8 cellular contexts compared by ENCODE assay signal in genomic region chr14:51860164-51860835, GRCh38. TPM values are rescaled to one million over a fixed set of nuclear protein-coding genes. Genes with fewer than 3 reads are reported as not detected.
DNase-seq lines count a peak whose midpoint lies in the region; FAIRE-seq and TF ChIP-seq lines count a peak whose summit lies in the region.

GNG2 (plus strand) TSS chr14:51860612; CDS start chr14:51950679, 90,067 bp downstream.

- no peak for TF ChIP-seq CTCF in MM.1S (IDR thresholded peaks at IDR 0.05; ENCODE audit: low read length)
- no peak for TF ChIP-seq CTCF in SK-N-SH (IDR thresholded peaks at IDR 0.05)
- TF ChIP-seq CTCF in osteoblast (IDR thresholded peaks at IDR 0.05; ENCODE audit: extremely low read depth, low read depth, low read length), result no peak

- peak within 1 kb of the TSS; percentile 52; the same call in 1 of the 2 replicates for H3K9ac ChIP-seq in MM.1S (ENCODE audit: low read length)
- H3K9ac ChIP-seq in SK-N-SH, result peak within 1 kb of the TSS; percentile 84

- H3K36me3 ChIP-seq in MM.1S (replicated peaks; ENCODE audit: insufficient read depth, low read length) (no peaks in the 10 kb centered on the region), SK-N-SH (replicated peaks in 1 of 2; ENCODE audit: control insufficient read depth in 1 of 2, insufficient read depth in 2 of 2, low read length in 1 of 2) (no peaks in the 10 kb centered on the region), osteoblast (ENCODE audit: insufficient read depth, low read length) (no peaks in the 10 kb centered on the region)

- TF ChIP-seq RAD21 in SK-N-SH (IDR thresholded peaks at IDR 0.05; ENCODE audit: low read length), result no peak; the same call in 1 of the 2 replicates

- H3K4me1 ChIP-seq in MM.1S (ENCODE audit: low read length), result no peaks in the 10 kb centered on the region
- peaks cover 20 to 22% of the 10 kb centered on the region in 2 experiments for H3K4me1 ChIP-seq in SK-N-SH (ENCODE audit: control insufficient read depth in 1 of 2, insufficient read depth in 2 of 2, low read depth in 1 of 2, low read length in 1 of 2)
- H3K4me1 ChIP-seq in osteoblast (ENCODE audit: insufficient read depth, low read length), result peaks cover 17% of the 10 kb centered on the region

- TF ChIP-seq POLR2A in H54 (IDR thresholded peaks at IDR 0.05; ENCODE audit: low read depth, low read length), result peak; percentile 45

- 19% methylated on average over 13 of the region's 22 CpGs for WGBS in SK-N-SH (ENCODE audit: low lambda C conversion rate)

- peak; percentile 83 for DNase-seq in ELF-1 (ENCODE audit: low read depth, low spot score)
- DNase-seq in H54 (ENCODE audit: insufficient read length, low spot score), result peak; percentile 18
- DNase-seq in MM.1S, result peak; percentile 45
- peak; percentile 75 for DNase-seq in SK-N-SH
- DNase-seq in activated naive CD4-positive, alpha-beta T cell treated with anti-CD3 and anti-CD28 coated beads, Interleukin-2, amount 50 U/mL, for 16 hours, result peak; percentile 69
- peak; percentile 78 for DNase-seq in glomerular visceral epithelial cell (ENCODE audit: extremely low spot score)
- peak; percentile 80 for DNase-seq in osteoblast (ENCODE audit: insufficient read length, low spot score, missing footprints)

- FAIRE-seq in H54 (lab: Jason Lieb, UNC), result no peak

- H3F3A ChIP-seq in MM.1S (ENCODE audit: insufficient read depth, low read length) (no peaks in the 10 kb centered on the region), SK-N-SH (replicated peaks; ENCODE audit: insufficient read depth) (peaks cover 20% of the 10 kb centered on the region)

- peak within 1 kb of the TSS; percentile 60 for H3K4me3 ChIP-seq in MM.1S (ENCODE audit: low read length)
- peak within 1 kb of the TSS; percentile 70 to 82 for H3K4me3 ChIP-seq in SK-N-SH (ENCODE audit: low read depth in 2 of 2, low read length in 1 of 2)
- H3K4me3 ChIP-seq in osteoblast (ENCODE audit: insufficient read depth, low read length), result peak within 1 kb of the TSS; percentile 73

- no peaks in the 10 kb centered on the region for H4K20me1 ChIP-seq in MM.1S (ENCODE audit: insufficient read depth, low read length)
- no peaks in the 10 kb centered on the region for H4K20me1 ChIP-seq in SK-N-SH (ENCODE audit: insufficient read depth)
- no peaks in the 10 kb centered on the region for H4K20me1 ChIP-seq in osteoblast (ENCODE audit: insufficient read depth, low read length)

- no peaks in the 10 kb centered on the region for H3K9me2 ChIP-seq in MM.1S (replicated peaks; ENCODE audit: insufficient read depth, low read length)
- no peaks in the 10 kb centered on the region for H3K9me2 ChIP-seq in SK-N-SH

- peak within 1 kb of the TSS; percentile 61; the same call in 1 of the 2 replicates for H2AFZ ChIP-seq in MM.1S (ENCODE audit: low read length)
- peak within 1 kb of the TSS; percentile 86 for H2AFZ ChIP-seq in SK-N-SH (ENCODE audit: low read depth)
- H2AFZ ChIP-seq in osteoblast (ENCODE audit: low read length), result peak within 1 kb of the TSS; percentile 85

- POLR2A ChIA-PET in SK-N-SH (lab: Yijun Ruan, JAX), result interaction anchor here (0.8 to 2.0 kb wide), 6 partner anchors 10 to 118 kb away, joined by 3 to 9 read pairs (median 3); no protein-coding TSS in a partner anchor

- no peaks in the 10 kb centered on the region for H3K9me3 ChIP-seq in MM.1S (replicated peaks; ENCODE audit: insufficient read depth, low read length)
- H3K9me3 ChIP-seq in SK-N-SH, result no peaks in the 10 kb centered on the region
- no peaks in the 10 kb centered on the region for H3K9me3 ChIP-seq in osteoblast (ENCODE audit: low read depth, low read length)

- peak in 1 of 2 experiments; percentile 22; a peak in 2 of 4 replicates for TF ChIP-seq EP300 in SK-N-SH (IDR thresholded peaks at IDR 0.05; ENCODE audit: borderline replicate concordance in 1 of 2, low read depth in 1 of 2, low read length in 1 of 2)

- H3K4me2 ChIP-seq in MM.1S (ENCODE audit: low read depth, low read length) (peak within 1 kb of the TSS; percentile 86), SK-N-SH (peak within 1 kb of the TSS; percentile 80), osteoblast (ENCODE audit: insufficient read depth, low read length) (peak within 1 kb of the TSS; percentile 85)

- CTCF ChIA-PET in SK-N-SH (lab: Yijun Ruan, JAX), result interaction anchor here (0.6 to 4.9 kb wide), 10 partner anchors 10 to 577 kb away, joined by 3 to 35 read pairs (median 4); no protein-coding TSS in a partner anchor

- H3K27me3 ChIP-seq in MM.1S (replicated peaks; ENCODE audit: insufficient read depth, low read length), result no peaks in the 10 kb centered on the region
- no peaks in the 10 kb centered on the region for H3K27me3 ChIP-seq in SK-N-SH (ENCODE audit: insufficient read depth)
- H3K27me3 ChIP-seq in osteoblast (ENCODE audit: insufficient read depth, low read length), result no peaks in the 10 kb centered on the region

- H3K79me2 ChIP-seq in MM.1S (ENCODE audit: low read length) (no peaks in the 10 kb centered on the region), SK-N-SH (ENCODE audit: insufficient read depth) (peaks cover 41% of the 10 kb centered on the region), osteoblast (ENCODE audit: insufficient read depth, low read length) (no peaks in the 10 kb centered on the region)

- H3K27ac ChIP-seq in MM.1S (ENCODE audit: low read length) (peak within 1 kb of the TSS; percentile 18; the same call in 1 of the 2 replicates), SK-N-SH (ENCODE audit: low read depth in 2 of 2, low read length in 1 of 2) (peak within 1 kb of the TSS; percentile 75 to 92), osteoblast (ENCODE audit: low read depth, low read length) (peak within 1 kb of the TSS; percentile 55), temporal lobe (ENCODE audit: low read depth, low read length) (peak within 1 kb of the TSS; percentile 56)

TF ChIP-seq in SK-N-SH, 30 proteins besides CTCF, POLR2A, EP300 and RAD21 (continues in another document):
- TF ChIP-seq SIN3A (IDR thresholded peaks at IDR 0.05; ENCODE audit: borderline replicate concordance, low read depth, low read length) (peak; percentile 65; the same call in 1 of the 2 replicates), NFIC (IDR thresholded peaks at IDR 0.05; ENCODE audit: borderline replicate concordance) (no peak), TEAD4 (IDR thresholded peaks at IDR 0.05; ENCODE audit: borderline replicate concordance, insufficient read depth) (no peak), NRF1 (IDR thresholded peaks at IDR 0.05; ENCODE audit: low read depth, low read length) (peak; percentile 63), USF1 (IDR thresholded peaks at IDR 0.05; ENCODE audit: borderline replicate concordance, low read depth) (no peak), TAF1 (IDR thresholded peaks at IDR 0.05; ENCODE audit: borderline replicate concordance, low read depth, low read length) (peak; percentile 86; the same call in 1 of the 2 replicates), GABPA (IDR thresholded peaks at IDR 0.05; ENCODE audit: low read depth) (peak; percentile 69), JUND (IDR thresholded peaks at IDR 0.05) (no peak), SMC3 (IDR thresholded peaks at IDR 0.05; ENCODE audit: low read depth, low read length) (peak; percentile 18; the same call in 1 of the 2 replicates), MXI1 (IDR thresholded peaks at IDR 0.05; ENCODE audit: low read depth, low read length) (peak; percentile 83)
- TF ChIP-seq, protein P1, sequence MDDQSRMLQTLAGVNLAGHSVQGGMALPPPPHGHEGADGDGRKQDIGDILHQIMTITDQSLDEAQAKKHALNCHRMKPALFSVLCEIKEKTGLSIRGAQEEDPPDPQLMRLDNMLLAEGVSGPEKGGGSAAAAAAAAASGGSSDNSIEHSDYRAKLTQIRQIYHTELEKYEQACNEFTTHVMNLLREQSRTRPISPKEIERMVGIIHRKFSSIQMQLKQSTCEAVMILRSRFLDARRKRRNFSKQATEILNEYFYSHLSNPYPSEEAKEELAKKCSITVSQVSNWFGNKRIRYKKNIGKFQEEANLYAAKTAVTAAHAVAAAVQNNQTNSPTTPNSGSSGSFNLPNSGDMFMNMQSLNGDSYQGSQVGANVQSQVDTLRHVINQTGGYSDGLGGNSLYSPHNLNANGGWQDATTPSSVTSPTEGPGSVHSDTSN (IDR thresholded peaks at IDR 0.05), result no peak; the same call in 1 of the 2 replicates
- TF ChIP-seq, protein P2, sequence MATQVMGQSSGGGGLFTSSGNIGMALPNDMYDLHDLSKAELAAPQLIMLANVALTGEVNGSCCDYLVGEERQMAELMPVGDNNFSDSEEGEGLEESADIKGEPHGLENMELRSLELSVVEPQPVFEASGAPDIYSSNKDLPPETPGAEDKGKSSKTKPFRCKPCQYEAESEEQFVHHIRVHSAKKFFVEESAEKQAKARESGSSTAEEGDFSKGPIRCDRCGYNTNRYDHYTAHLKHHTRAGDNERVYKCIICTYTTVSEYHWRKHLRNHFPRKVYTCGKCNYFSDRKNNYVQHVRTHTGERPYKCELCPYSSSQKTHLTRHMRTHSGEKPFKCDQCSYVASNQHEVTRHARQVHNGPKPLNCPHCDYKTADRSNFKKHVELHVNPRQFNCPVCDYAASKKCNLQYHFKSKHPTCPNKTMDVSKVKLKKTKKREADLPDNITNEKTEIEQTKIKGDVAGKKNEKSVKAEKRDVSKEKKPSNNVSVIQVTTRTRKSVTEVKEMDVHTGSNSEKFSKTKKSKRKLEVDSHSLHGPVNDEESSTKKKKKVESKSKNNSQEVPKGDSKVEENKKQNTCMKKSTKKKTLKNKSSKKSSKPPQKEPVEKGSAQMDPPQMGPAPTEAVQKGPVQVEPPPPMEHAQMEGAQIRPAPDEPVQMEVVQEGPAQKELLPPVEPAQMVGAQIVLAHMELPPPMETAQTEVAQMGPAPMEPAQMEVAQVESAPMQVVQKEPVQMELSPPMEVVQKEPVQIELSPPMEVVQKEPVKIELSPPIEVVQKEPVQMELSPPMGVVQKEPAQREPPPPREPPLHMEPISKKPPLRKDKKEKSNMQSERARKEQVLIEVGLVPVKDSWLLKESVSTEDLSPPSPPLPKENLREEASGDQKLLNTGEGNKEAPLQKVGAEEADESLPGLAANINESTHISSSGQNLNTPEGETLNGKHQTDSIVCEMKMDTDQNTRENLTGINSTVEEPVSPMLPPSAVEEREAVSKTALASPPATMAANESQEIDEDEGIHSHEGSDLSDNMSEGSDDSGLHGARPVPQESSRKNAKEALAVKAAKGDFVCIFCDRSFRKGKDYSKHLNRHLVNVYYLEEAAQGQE (IDR thresholded peaks at IDR 0.05; ENCODE audit: low read depth, low read length), result no peak

RNA-seq across cellular contexts. Expression of gene GNG2, which starts in this region (rescaled TPM):
- polyA plus RNA-seq in SK-N-SH (2012; rRNA removed), result 17.8 and 19.1 TPM in 2 replicates
- 25.2 and 29.0 TPM in 2 replicates for polyA plus RNA-seq in SK-N-SH (2012; cell fraction: cytosol; rRNA removed)
- 8.2 and 8.9 TPM in 2 replicates for polyA plus RNA-seq in SK-N-SH (2012; cell fraction: nucleus; rRNA removed)
- total RNA-seq in osteoblast, result 7.4 and 9.8 TPM in 2 replicates
- 286 TPM for total RNA-seq in temporal lobe

Comparison
In these comparisons a context has a peak if more than half of its experiments do, and no peak if none do; other contexts are left out.
1. Peak in every context shown above with its lines: DNase-seq, H3K4me3 ChIP-seq and H3K27ac ChIP-seq.
2. RNA of gene GNG2 (total RNA-seq): 286 TPM in temporal lobe (single experiment); 7.4 to 9.8 TPM in osteoblast; every median in the first group is over 10 times any median in the second.
3. DNase-seq: peak in every context shown above with its lines; median percentile 83 in ELF-1; 80 in osteoblast; 78 in glomerular visceral epithelial cell; 75 in SK-N-SH; 69 in activated naive CD4-positive, alpha-beta T cell treated with anti-CD3 and anti-CD28 coated beads, Interleukin-2, amount 50 U/mL, for 16 hours; 45 in MM.1S; 18 in H54.
4. H3K27ac ChIP-seq: peak in every context shown above with its lines; median percentile 84 in SK-N-SH; 56 in temporal lobe; 55 in osteoblast; 18 in MM.1S.